ENCODE assay signal across 24 cellular contexts in the genomic region with DNA sequence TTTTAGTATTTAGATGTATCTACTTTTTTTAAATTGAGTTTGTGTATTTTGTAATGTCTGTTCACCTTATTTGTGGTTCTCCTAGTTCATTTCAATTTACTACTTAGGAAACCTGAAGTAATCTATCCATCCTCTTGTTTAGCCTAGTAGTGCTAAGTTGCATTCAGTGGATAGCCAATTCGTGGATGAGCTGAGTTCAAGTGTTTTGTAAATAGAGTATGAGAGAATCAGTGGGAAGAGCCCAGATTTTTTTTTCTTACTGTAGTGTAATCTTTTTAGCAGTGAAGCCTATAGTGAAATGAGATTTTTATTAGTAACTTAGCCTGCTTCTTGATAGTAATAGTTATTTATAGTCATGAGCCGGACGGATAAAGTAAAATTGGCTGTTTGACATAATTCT. TPM values are rescaled to one million over a fixed set of nuclear protein-coding genes. Genes with fewer than 3 reads are reported as not detected.
A peak's percentile ranks its signal among the peaks of the same experiment; 100 is the strongest.
DNase-seq lines count a peak whose midpoint lies in the region; ATAC-seq and TF ChIP-seq lines count a peak whose summit lies in the region.
"Had no signal": no experiment of that assay in that cellular context is flagged by ENCODE, and none has a peak within 500 bp of the region (broad histone marks: within the 10 kb centered on the region; RNA-seq: fewer than 3 reads in every experiment).

No MANE protein-coding gene starts in this region.

- no peak for ATAC-seq in naive thymus-derived CD8-positive, alpha-beta T cell
- ATAC-seq in HG02763 (IDR thresholded peaks at IDR 0.05; ENCODE audit: unreplicated experiment) (no peak), GM18867 (IDR thresholded peaks at IDR 0.05; ENCODE audit: unreplicated experiment) (no peak), HG03039 (IDR thresholded peaks at IDR 0.05; ENCODE audit: unreplicated experiment) (no peak)
- ATAC-seq: SK-N-SH treated with all-trans-retinoic acid at 6 μM for 48 hours had no signal

- no peaks in the 10 kb centered on the region for H3K27me3 ChIP-seq in OCI-LY1 (ENCODE audit: insufficient read depth, low read length)
- H3K27me3 ChIP-seq: esophagus squamous epithelium, spleen had no signal

- no peaks in the 10 kb centered on the region for H3K9me3 Mint-ChIP-seq in naive thymus-derived CD8-positive, alpha-beta T cell

- no peaks in the 10 kb centered on the region; a peak in 1 of 3 replicates for H3K36me3 ChIP-seq in HEK293 (ENCODE audit: control insufficient read depth in 2 of 2, insufficient read depth in 1 of 2, low read length in 2 of 2)
- H3K36me3 ChIP-seq in OCI-LY1 (ENCODE audit: insufficient read depth, low read length) = no peaks in the 10 kb centered on the region
- H3K36me3 ChIP-seq: esophagus squamous epithelium, spleen had no signal

- H3K4me1 Mint-ChIP-seq in naive thymus-derived CD8-positive, alpha-beta T cell = peaks cover 17 to 74% (median 52%) of the 10 kb centered on the region in 4 donors

- no peaks in the 10 kb centered on the region for H4K20me1 ChIP-seq in OCI-LY1 (ENCODE audit: insufficient read depth, low read length)

- no peak for TF ChIP-seq CTCF in HEK293 (tag by site-specific recombination; IDR thresholded peaks at IDR 0.05)
- TF ChIP-seq CTCF in OCI-LY1 (IDR thresholded peaks at IDR 0.05; ENCODE audit: low read length) = no peak

- H3K79me2 ChIP-seq in OCI-LY1 (ENCODE audit: insufficient read depth, low read length) = peaks cover 96% of the 10 kb centered on the region

- no peak overlapping the region for H3K27ac ChIP-seq in HEK293 (ENCODE audit: extremely low read depth, low read depth, low read length)
- peak overlapping the region; percentile 17 for H3K27ac ChIP-seq in OCI-LY1 (ENCODE audit: low read depth, low read length, poor library complexity, severe bottlenecking)
- H3K27ac ChIP-seq: BLaER1 treated with 17β-estradiol and CSF1 and Interleukin-3, amounts not matched to agents 10 nM and 100 nM; esophagus squamous epithelium; spleen had no signal

- no peaks in the 10 kb centered on the region for H3K9me3 ChIP-seq in HEK293 (ENCODE audit: control insufficient read depth, insufficient read depth, low read depth, low read length)
- no peaks in the 10 kb centered on the region for H3K9me3 ChIP-seq in OCI-LY1 (ENCODE audit: low read length)
- H3K9me3 ChIP-seq: BLaER1 treated with 17β-estradiol and CSF1 and Interleukin-3, amounts not matched to agents 10 nM and 100 nM; esophagus squamous epithelium; spleen had no signal

- POLR2A ChIA-PET in HEK293 (lab: Yijun Ruan, JAX) = interaction anchor here (0.7 kb wide), 1 partner anchor 119 kb away, joined by 6 read pairs; no protein-coding TSS in a partner anchor
- POLR2A ChIA-PET in naive thymus-derived CD8-positive, alpha-beta T cell (lab: Charles Lee) = no interaction called here

- no peak overlapping the region for H2AFZ ChIP-seq in OCI-LY1 (ENCODE audit: low read length)

- H3K4me1 ChIP-seq in HEK293 (ENCODE audit: control insufficient read depth, insufficient read depth, low read length) = peaks cover 16% of the 10 kb centered on the region
- peaks cover 54% of the 10 kb centered on the region for H3K4me1 ChIP-seq in OCI-LY1 (ENCODE audit: insufficient read depth, low read length, severe bottlenecking)

- H3F3A ChIP-seq in OCI-LY1 (ENCODE audit: insufficient read depth, low read length) = no peaks in the 10 kb centered on the region

- DNase-seq in NCI-H146 treated with DMSO at 0.1 percent for 48 hours (lab: John Stamatoyannopoulos, UW; ENCODE audit: unreplicated experiment) (peak; percentile 5), NCI-H146 (lab: John Stamatoyannopoulos, UW) (no peak)
- DNase-seq in naive thymus-derived CD8-positive, alpha-beta T cell = no peak
- DNase-seq: activated CD4-positive, alpha-beta T cell treated with anti-CD3 and anti-CD28 coated beads for 4 hours; anterior cingulate cortex; cerebellar nuclear complex; DMS 273 treated with DMSO at 0.1 percent for 48 hours; effector CD8-positive, alpha-beta T cell; esophagus squamous epithelium; midbrain; MM.1S; NCI-H2171; NK-92 treated with Interleukin-12 subunit alpha and Interleukin-12 subunit beta, amount 100 ng/mL, for 24 hours; RPMI8226; spleen; stimulated activated CD8-positive, alpha-beta memory T cell treated with anti-CD3 and anti-CD28 coated beads, Interleukin-4, amount 100 ng/mL, for 48 hours; substantia nigra had no signal

- no peaks in the 10 kb centered on the region for H3K27me3 Mint-ChIP-seq in naive thymus-derived CD8-positive, alpha-beta T cell

- H3K36me3 Mint-ChIP-seq in naive thymus-derived CD8-positive, alpha-beta T cell = no peaks in the 10 kb centered on the region

- H3K9ac ChIP-seq in OCI-LY1 (ENCODE audit: low read length) = no peak overlapping the region

- H3K27ac Mint-ChIP-seq in naive thymus-derived CD8-positive, alpha-beta T cell = peak overlapping the region in 8 of 10 donors; percentile 22 to 84 (median 62)

- H3K9me2 ChIP-seq in OCI-LY1 (ENCODE audit: low read depth, low read length) = no peaks in the 10 kb centered on the region

- 0 out of 2 replicates have a peak overlapping the region, but pooled peaks have one; percentile 48 for H3K4me2 ChIP-seq in OCI-LY1 (ENCODE audit: low read length)

- H3K4me3 ChIP-seq in HEK293 (ENCODE audit: low read depth, low read length) (no peak overlapping the region), OCI-LY1 (ENCODE audit: low read depth, low read length, poor library complexity, severe bottlenecking) (no peak overlapping the region)
- H3K4me3 ChIP-seq: BLaER1 treated with 17β-estradiol and CSF1 and Interleukin-3, amounts not matched to agents 10 nM and 100 nM; esophagus squamous epithelium; spleen had no signal

- H3K4me3 Mint-ChIP-seq in naive thymus-derived CD8-positive, alpha-beta T cell = peak overlapping the region in 5 of 10 donors; percentile 69 to 77 (median 73)

- CTCF ChIA-PET in HEK293 (lab: Yijun Ruan, JAX) = interaction anchor here (0.6 kb wide), 1 partner anchor 1878 kb away, joined by 3 read pairs; no protein-coding TSS in a partner anchor

TF ChIP-seq in HEK293, 187 proteins besides CTCF, POLR2A, EP300 and RAD21:
- no peak for TF ChIP-seq ZSCAN30 (tag by site-specific recombination; IDR thresholded peaks at IDR 0.05)
- TF ChIP-seq ZNF654 (tag by site-specific recombination; IDR thresholded peaks at IDR 0.05; ENCODE audit: low read depth) = no peak
- peak; percentile 93 for TF ChIP-seq ZBTB17 (tag by site-specific recombination; IDR thresholded peaks at IDR 0.05)

RNA-seq across cellular contexts. Expression of gene STAG2, which starts 21.7 kb away (rescaled TPM):
- total RNA-seq in naive thymus-derived CD8-positive, alpha-beta T cell = 100 to 1,000 TPM; 131 to 146 TPM
- 10 to 100 TPM; 58.2 to 67.7 (median 64.0) TPM for polyA plus RNA-seq in naive thymus-derived CD8-positive, alpha-beta T cell
